ENCODE assay signal across 29 cellular contexts in the genomic region with DNA sequence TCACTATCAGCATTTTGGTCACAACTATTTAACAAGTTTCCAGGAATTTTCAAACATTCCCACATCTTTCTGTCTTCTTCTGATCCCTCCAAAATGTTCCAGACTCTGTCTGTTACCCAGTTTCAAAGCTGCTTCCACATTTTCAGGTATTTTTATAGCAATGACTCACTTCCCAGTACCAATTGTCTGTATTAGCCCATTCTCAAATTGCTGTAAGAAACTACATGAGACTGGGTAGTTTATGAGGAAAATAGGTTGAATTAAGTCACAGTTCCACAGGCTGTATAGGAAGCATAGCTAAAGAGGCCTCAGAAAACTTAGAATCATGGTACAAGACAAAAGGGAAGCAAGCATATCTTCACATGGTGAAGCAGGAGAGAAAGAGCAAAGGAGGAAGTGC.
"Had no signal": no experiment of that assay in that cellular context is flagged by ENCODE, and none has a peak within 500 bp of the region (broad histone marks: within the 10 kb centered on the region; RNA-seq: fewer than 3 reads in every experiment).

No MANE protein-coding gene starts in this region.

- ATAC-seq: SK-N-SH treated with all-trans-retinoic acid at 6 μM for 48 hours, T-cell had no signal

- H3K27ac Mint-ChIP-seq: activated CD4-positive, alpha-beta memory T cell treated with anti-CD3 and anti-CD28 coated beads for 36 hours; activated CD4-positive, alpha-beta T cell treated with anti-CD3 and anti-CD28 coated beads, Interleukin-2, amount 10 ng/mL, durations not matched to agents 7 days and 5 days; activated naive CD8-positive, alpha-beta T cell treated with anti-CD3 and anti-CD28 coated beads, Interleukin-2, amount 10 ng/mL, durations not matched to agents 7 days and 5 days; activated T-helper 2 cell treated with anti-CD3 and anti-CD28 coated beads, Interferon-gamma antibody, Interleukin-2, Interleukin-4, amounts not matched to agents 10 μg/mL and 5 μg/mL and 100 μg/mL, durations not matched to agents 14 hours and 24 hours and 36 hours; T-cell had no signal

- H3K4me1 ChIP-seq: adrenal gland, colonic mucosa, Peyer's patch, SJSA1 had no signal

- H3K4me1 Mint-ChIP-seq: activated CD4-positive, alpha-beta T cell treated with anti-CD3 and anti-CD28 coated beads, Interleukin-2, amount 10 ng/mL, durations not matched to agents 7 days and 5 days; activated naive CD8-positive, alpha-beta T cell treated with anti-CD3 and anti-CD28 coated beads, Interleukin-2, amount 10 ng/mL, durations not matched to agents 7 days and 5 days; T-cell had no signal

- H3K36me3 ChIP-seq: adrenal gland, colonic mucosa, Peyer's patch, SJSA1 had no signal

- H3K27me3 Mint-ChIP-seq: activated CD4-positive, alpha-beta memory T cell treated with anti-CD3 and anti-CD28 coated beads for 36 hours; activated CD4-positive, alpha-beta T cell treated with anti-CD3 and anti-CD28 coated beads, Interleukin-2, amount 10 ng/mL, durations not matched to agents 7 days and 5 days; activated naive CD8-positive, alpha-beta T cell treated with anti-CD3 and anti-CD28 coated beads, Interleukin-2, amount 10 ng/mL, durations not matched to agents 7 days and 5 days; T-cell had no signal

- H3K27ac ChIP-seq: adrenal gland, colonic mucosa, Peyer's patch, RWPE1, SJSA1, VCaP had no signal

- H3K27me3 ChIP-seq: adrenal gland, colonic mucosa, Peyer's patch, SJSA1 had no signal

- H3K36me3 Mint-ChIP-seq: activated CD4-positive, alpha-beta memory T cell treated with anti-CD3 and anti-CD28 coated beads for 36 hours; activated naive CD8-positive, alpha-beta T cell treated with anti-CD3 and anti-CD28 coated beads, Interleukin-2, amount 10 ng/mL, durations not matched to agents 7 days and 5 days; T-cell had no signal

- H3K9me3 ChIP-seq: adrenal gland, colonic mucosa, Peyer's patch, SJSA1 had no signal

- H3K4me3 Mint-ChIP-seq: activated CD4-positive, alpha-beta memory T cell treated with anti-CD3 and anti-CD28 coated beads for 36 hours; activated CD4-positive, alpha-beta T cell treated with anti-CD3 and anti-CD28 coated beads, Interleukin-2, amount 10 ng/mL, durations not matched to agents 7 days and 5 days; activated naive CD8-positive, alpha-beta T cell treated with anti-CD3 and anti-CD28 coated beads, Interleukin-2, amount 10 ng/mL, durations not matched to agents 7 days and 5 days; T-cell had no signal

- DNase-seq: activated CD4-positive, alpha-beta memory T cell treated with anti-CD3 and anti-CD28 coated beads for 36 hours; activated CD4-positive, alpha-beta T cell treated with anti-CD3 and anti-CD28 coated beads, Interleukin-2, amount 10 ng/mL, durations not matched to agents 7 days and 5 days; activated CD4-positive, CD25-positive, alpha-beta regulatory T cell; activated naive CD4-positive, alpha-beta T cell treated with anti-CD3 and anti-CD28 coated beads, Interleukin-2, amount 50 U/mL, for 16 hours; activated naive CD8-positive, alpha-beta T cell treated with anti-CD3 and anti-CD28 coated beads, Interleukin-2, amount 10 ng/mL, durations not matched to agents 7 days and 5 days; activated T-cell treated with anti-CD3 and anti-CD28 coated beads for 4 hours; activated T-cell treated with anti-CD3 and anti-CD28 coated beads, Interleukin-2, amount 50 U/mL, for 48 hours; adrenal gland; anterior cingulate cortex; caudate nucleus; colonic mucosa; dermis blood vessel endothelial cell; Karpas-422; NCI-H1105; NCI-H1436; NCI-H187; NCI-H2081; NCI-H446; NCI-H524; Peyer's patch; SHP77; T-cell; T-helper 2 cell; T1000 had no signal

- H3K4me3 ChIP-seq: adrenal gland, colonic mucosa, Peyer's patch, SJSA1 had no signal
